20 cellular contexts compared by ENCODE assay signal in the genomic region with DNA sequence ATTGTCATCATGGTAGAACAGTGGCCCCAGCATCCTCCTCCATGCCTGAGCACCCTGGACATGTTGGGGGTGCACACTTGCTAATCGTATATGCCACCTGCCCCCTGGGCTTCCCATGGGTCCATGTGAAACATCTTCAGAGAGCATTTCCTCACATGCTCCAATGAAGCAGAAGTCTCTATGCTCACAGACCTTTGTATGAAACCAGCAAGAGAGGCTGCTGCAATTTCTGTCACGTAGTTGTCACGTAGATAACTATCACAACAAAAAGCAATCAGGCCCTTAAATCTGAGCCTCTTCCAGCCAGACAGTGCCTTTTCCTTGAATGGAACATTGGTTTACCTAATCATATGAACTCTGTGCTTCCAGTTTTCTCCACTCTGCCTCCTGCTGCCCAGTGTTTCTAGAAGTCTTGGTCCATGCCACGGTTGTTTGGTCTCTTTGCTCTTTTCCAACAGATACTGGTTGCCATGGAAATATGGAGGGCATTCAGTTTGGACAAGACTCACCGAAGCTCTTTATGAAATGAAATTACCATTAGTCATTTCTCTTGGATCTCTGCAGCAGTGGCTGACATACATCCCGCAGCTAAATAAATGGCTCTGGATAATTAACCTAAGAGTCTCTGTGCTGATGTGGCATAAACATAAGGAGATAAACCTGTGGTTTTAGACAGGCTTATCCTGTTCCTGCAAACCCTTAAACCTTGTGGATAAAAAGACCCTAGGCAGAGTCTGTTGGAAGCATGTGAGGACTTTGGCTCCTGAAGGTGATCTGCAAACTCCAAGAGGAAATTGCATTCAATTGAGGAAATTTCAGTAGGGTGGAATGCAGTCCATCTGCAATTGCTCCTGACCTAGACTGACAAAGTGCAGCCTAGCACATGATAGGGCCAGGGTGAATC.
DNase-seq lines count a peak whose midpoint lies in the region; ATAC-seq and TF ChIP-seq lines count a peak whose summit lies in the region.
"Had no signal": no experiment of that assay in that cellular context is flagged by ENCODE, and none has a peak within 500 bp of the region (broad histone marks: within the 10 kb centered on the region; RNA-seq: fewer than 3 reads in every experiment).

No MANE protein-coding gene starts in this region.

- H3K9me3 ChIP-seq in esophagus muscularis mucosa, result no peaks in the 10 kb centered on the region
- no peaks in the 10 kb centered on the region for H3K9me3 ChIP-seq in transverse colon

- TF ChIP-seq CTCF in esophagus muscularis mucosa (IDR thresholded peaks at IDR 0.05) (no peak), transverse colon (IDR thresholded peaks at IDR 0.05) (no peak)

- intact Hi-C loops in esophagus muscularis mucosa (cut with DNase I), result no loop called here
- intact Hi-C loops in transverse colon (cut with DNase I; ENCODE audit: low total_unique reads), result no loop called here

- H3K4me3 ChIP-seq in esophagus muscularis mucosa (no peak overlapping the region), transverse colon (no peak overlapping the region)

- DNase-seq in NCI-H748 (lab: John Stamatoyannopoulos, UW; ENCODE audit: unreplicated experiment) (peak; percentile 15), NCI-H748 treated with DMSO at 0.1 percent for 48 hours (lab: John Stamatoyannopoulos, UW) (no peak), NCI-H446 treated with DMSO at 0.1 percent for 48 hours (lab: John Stamatoyannopoulos, UW) (peak; percentile 35), esophagus muscularis mucosa (ENCODE audit: extremely low spot score) (peak; percentile 79), retina (peak; percentile 29), transverse colon (no peak)
- no peak for DNase-seq in activated CD4-positive, CD25-positive, alpha-beta regulatory T cell treated with anti-CD3 and anti-CD28 coated beads, Interleukin-2, amount 50 U/mL, for 72 hours
- DNase-seq: 8988T, C1 segment of cervical spinal cord, GOT3, MM.1S, NCI-H1105, NCI-H1694 treated with DMSO at 0.1 percent for 48 hours, NCI-H2107, NCI-H226, NCI-H526 treated with DMSO at 0.1 percent for 48 hours had no signal

- H3K27me3 ChIP-seq in esophagus muscularis mucosa (peaks cover 0 to 4% (median 0%) of the 10 kb centered on the region in 4 donors), transverse colon (no peaks in the 10 kb centered on the region)

- no peak for ATAC-seq in HG02678 (IDR thresholded peaks at IDR 0.05; ENCODE audit: unreplicated experiment)
- ATAC-seq: Panc1, Right ventricle myocardium inferior had no signal

- no peaks in the 10 kb centered on the region for H3K4me1 ChIP-seq in esophagus muscularis mucosa
- H3K4me1 ChIP-seq in transverse colon, result no peaks in the 10 kb centered on the region

- in situ Hi-C loops in transverse colon (cut with MboI; ENCODE audit: low pct_ligation_motif_present in 1 of 4, low pct_unique_long_range_greater_than_20kb in 1 of 4, low sequenced_read_pairs in 3 of 4), result no loop called here

- TF ChIP-seq EP300 in esophagus muscularis mucosa (IDR thresholded peaks at IDR 0.05), result no peak
- TF ChIP-seq EP300 in transverse colon (IDR thresholded peaks at IDR 0.05; ENCODE audit: low read depth), result no peak

- WGBS in esophagus muscularis mucosa, result 52% methylated on average over 6 of the region's 6 CpGs
- 70 to 79% methylated on average over 3 to 6 of the region's 6 CpGs for WGBS in transverse colon (ENCODE audit: low coverage in 1 of 2), 2 donors

- TF ChIP-seq POLR2A in esophagus muscularis mucosa (IDR thresholded peaks at IDR 0.05; ENCODE audit: low read depth) (no peak), transverse colon (IDR thresholded peaks at IDR 0.05) (no peak)

- H3K27ac ChIP-seq in esophagus muscularis mucosa (replicated peaks in 1 of 4) (no peak overlapping the region), transverse colon (no peak overlapping the region)
- H3K27ac ChIP-seq: KMS-11 had no signal

- H3K36me3 ChIP-seq in esophagus muscularis mucosa, result no peaks in the 10 kb centered on the region
- no peaks in the 10 kb centered on the region for H3K36me3 ChIP-seq in transverse colon

Comparison
In these comparisons a context has a peak if more than half of its experiments do, and no peak if none do; other contexts are left out.
1. DNase-seq: peak in NCI-H748 (single experiment), NCI-H446 treated with DMSO at 0.1 percent for 48 hours (single experiment), esophagus muscularis mucosa (single experiment) and retina (single experiment); none in NCI-H748 treated with DMSO at 0.1 percent for 48 hours (single experiment), activated CD4-positive, CD25-positive, alpha-beta regulatory T cell treated with anti-CD3 and anti-CD28 coated beads, Interleukin-2, amount 50 U/mL, for 72 hours (single experiment) and transverse colon (single experiment).